9 cellular contexts compared by ENCODE assay signal in the genomic region with DNA sequence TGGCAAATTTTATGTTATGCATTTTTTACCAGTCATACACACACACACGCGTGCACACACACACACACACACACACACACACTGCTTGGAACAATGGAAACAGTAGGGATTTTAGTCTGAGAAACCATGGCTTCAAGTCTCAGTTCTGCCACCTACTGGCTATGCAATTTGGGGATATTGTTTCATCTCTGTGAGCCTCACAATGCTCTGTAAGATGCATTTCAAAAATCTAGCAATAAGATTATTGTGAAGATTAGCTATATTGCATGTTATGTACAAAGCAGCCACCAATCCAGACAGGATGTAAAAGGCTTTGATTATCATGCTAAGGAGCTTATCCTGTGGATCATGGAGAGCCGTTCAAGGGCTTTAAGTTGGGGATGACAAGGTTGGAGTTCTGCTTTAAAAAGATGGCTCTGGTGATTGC.
DNase-seq lines count a peak whose midpoint lies in the region; FAIRE-seq and TF ChIP-seq lines count a peak whose summit lies in the region.
"Had no signal": no experiment of that assay in that cellular context is flagged by ENCODE, and none has a peak within 500 bp of the region (broad histone marks: within the 10 kb centered on the region; RNA-seq: fewer than 3 reads in every experiment).

No MANE protein-coding gene starts in this region.

- FAIRE-seq in GM12892 (lab: Jason Lieb, UNC): peak; percentile 66

- no peaks in the 10 kb centered on the region for H3K4me1 ChIP-seq in uterus

- no peaks in the 10 kb centered on the region for H3K27me3 ChIP-seq in uterus

- no peak overlapping the region for H3K4me3 ChIP-seq in uterus

- H3K36me3 ChIP-seq in uterus: no peaks in the 10 kb centered on the region

- H3K27ac ChIP-seq in uterus: no peak overlapping the region
- H3K27ac ChIP-seq: epithelial cell of prostate had no signal

- no peak for TF ChIP-seq POLR2A in GM12892 (IDR thresholded peaks at IDR 0.05; ENCODE audit: low read depth, low read length)
- TF ChIP-seq POLR2A in uterus (IDR thresholded peaks at IDR 0.05): no peak

- TF ChIP-seq CTCF in uterus (IDR thresholded peaks at IDR 0.05): peak in 1 of 4 experiments; percentile 20

- intact Hi-C loops in uterus (cut with DNase I; ENCODE audit: low total_unique reads): no loop called here

- DNase-seq in AG20443 (ENCODE audit: low spot score) (peak; percentile 43), GM12892 (ENCODE audit: insufficient read length) (no peak), NCI-H2171 (lab: John Stamatoyannopoulos, UW) (peak; percentile 14), amniotic epithelial cell (ENCODE audit: low read depth) (peak; percentile 70), left kidney (ENCODE audit: low read depth, low spot score) (peak; percentile 79), OCI-M2 (lab: John Stamatoyannopoulos, UW; ENCODE audit: unreplicated experiment) (no peak), uterus (no peak)
- DNase-seq in stimulated activated CD4-positive, alpha-beta T cell treated with anti-CD3 and anti-CD28 coated beads, Interleukin-2, amount 100 ng/mL, for 24 hours: no peak

- H3K9me3 ChIP-seq in uterus: no peaks in the 10 kb centered on the region

Comparison
In these comparisons a context has a peak if more than half of its experiments do, and no peak if none do; other contexts are left out.
1. DNase-seq: peak in AG20443 (single experiment), NCI-H2171 (single experiment), amniotic epithelial cell (single experiment) and left kidney (single experiment); none in GM12892 (single experiment), OCI-M2 (single experiment), stimulated activated CD4-positive, alpha-beta T cell treated with anti-CD3 and anti-CD28 coated beads, Interleukin-2, amount 100 ng/mL, for 24 hours (0 of 2) and uterus (0 of 2).